Comparison of ENCODE assay signal across 15 cellular contexts in genomic region chr10:79038104-79038840, GRCh38. TPM values are rescaled to one million over a fixed set of nuclear protein-coding genes. Genes with fewer than 3 reads are reported as not detected.
A peak's percentile ranks its signal among the peaks of the same experiment; 100 is the strongest.
DNase-seq lines count a peak whose midpoint lies in the region; ATAC-seq and TF ChIP-seq lines count a peak whose summit lies in the region.
"Had no signal": no experiment of that assay in that cellular context is flagged by ENCODE, and none has a peak within 500 bp of the region (broad histone marks: within the 10 kb centered on the region; RNA-seq: fewer than 3 reads in every experiment).

No MANE protein-coding gene starts in this region.

- H3F3A ChIP-seq in GM23338 (replicated peaks; ENCODE audit: low read depth), result no peaks in the 10 kb centered on the region

- H3K27ac ChIP-seq in GM23338 (ENCODE audit: low read depth), result no peak overlapping the region
- H3K27ac ChIP-seq: C4-2B, SJSA1 had no signal

- H4K20me1 ChIP-seq in GM23338 (replicated peaks; ENCODE audit: insufficient read depth), result no peaks in the 10 kb centered on the region

- H3K27ac Mint-ChIP-seq in GM23338 (no peak overlapping the region), brain (peak overlapping the region in 3 of 5 experiments; percentile 43 to 78 (median 72)), mesothelial cell of epicardium (peak overlapping the region; percentile 31), progenitor cell of endocrine pancreas (peak overlapping the region; percentile 43)
- H3K27ac Mint-ChIP-seq in activated CD4-positive, alpha-beta T cell treated with anti-CD3 and anti-CD28 coated beads for 36 hours, result no peak overlapping the region
- H3K27ac Mint-ChIP-seq: H9 had no signal

- H3K9me3 Mint-ChIP-seq in GM23338, result no peaks in the 10 kb centered on the region
- peaks cover 0 to 7% (median 3%) of the 10 kb centered on the region in 5 experiments for H3K9me3 Mint-ChIP-seq in brain
- peaks cover 14% of the 10 kb centered on the region for H3K9me3 Mint-ChIP-seq in mesothelial cell of epicardium
- H3K9me3 Mint-ChIP-seq in progenitor cell of endocrine pancreas (ENCODE audit: low read depth), result peaks cover 3% of the 10 kb centered on the region
- peaks cover 3% of the 10 kb centered on the region for H3K9me3 Mint-ChIP-seq in activated CD4-positive, alpha-beta T cell treated with anti-CD3 and anti-CD28 coated beads for 36 hours (ENCODE audit: low read depth)
- H3K9me3 Mint-ChIP-seq: H9 had no signal

- H3K27me3 ChIP-seq in GM23338 (ENCODE audit: insufficient read depth), result no peaks in the 10 kb centered on the region
- H3K27me3 ChIP-seq: SJSA1 had no signal

- H3K27me3 Mint-ChIP-seq in GM23338 (ENCODE audit: insufficient read depth, low read depth, poor library complexity) (peaks cover 8% of the 10 kb centered on the region), brain (no peaks in the 10 kb centered on the region), mesothelial cell of epicardium (ENCODE audit: low read depth) (no peaks in the 10 kb centered on the region), progenitor cell of endocrine pancreas (peaks cover 13% of the 10 kb centered on the region)
- H3K27me3 Mint-ChIP-seq in activated CD4-positive, alpha-beta T cell treated with anti-CD3 and anti-CD28 coated beads for 36 hours, result no peaks in the 10 kb centered on the region

- no peaks in the 10 kb centered on the region for H3K79me2 ChIP-seq in GM23338 (replicated peaks; ENCODE audit: insufficient read depth)

- H3K9me2 ChIP-seq in GM23338 (ENCODE audit: insufficient read depth), result no peaks in the 10 kb centered on the region

- H3K4me3 Mint-ChIP-seq in GM23338 (no peak overlapping the region), brain (no peak overlapping the region), mesothelial cell of epicardium (no peak overlapping the region), progenitor cell of endocrine pancreas (ENCODE audit: low read depth) (no peak overlapping the region)
- no peak overlapping the region for H3K4me3 Mint-ChIP-seq in activated CD4-positive, alpha-beta T cell treated with anti-CD3 and anti-CD28 coated beads for 36 hours

- peaks cover 17% of the 10 kb centered on the region for H3K4me1 Mint-ChIP-seq in GM23338
- H3K4me1 Mint-ChIP-seq in brain, result peaks cover 18% of the 10 kb centered on the region
- H3K4me1 Mint-ChIP-seq in mesothelial cell of epicardium, result peaks cover 18% of the 10 kb centered on the region
- H3K4me1 Mint-ChIP-seq in progenitor cell of endocrine pancreas (ENCODE audit: low read depth), result peaks cover 16% of the 10 kb centered on the region
- H3K4me1 Mint-ChIP-seq in activated CD4-positive, alpha-beta T cell treated with anti-CD3 and anti-CD28 coated beads for 36 hours, result peaks cover 14% of the 10 kb centered on the region

- TF ChIP-seq CTCF in GM23338 (conservative IDR thresholded peaks at IDR 0.05; ENCODE audit: low read depth in 2 of 2) (no peak), brain (conservative IDR thresholded peaks at IDR 0.05) (no peak), mesothelial cell of epicardium (IDR thresholded peaks at IDR 0.05; ENCODE audit: unreplicated experiment) (no peak), progenitor cell of endocrine pancreas (IDR thresholded peaks at IDR 0.05; ENCODE audit: unreplicated experiment) (no peak), GM10266 (IDR thresholded peaks at IDR 0.05; ENCODE audit: control insufficient read depth, insufficient read depth, low read depth, missing control alignments) (no peak)

- DNase-seq in GM23338 (ENCODE audit: low spot score) (no peak), mesothelial cell of epicardium (ENCODE audit: low spot score in 2 of 2, unreplicated experiment in 2 of 2) (no peak), progenitor cell of endocrine pancreas (ENCODE audit: low spot score, unreplicated experiment) (no peak), GM10266 (ENCODE audit: extremely low spot score) (no peak), NCI-H526 treated with DMSO at 0.1 percent for 48 hours (lab: John Stamatoyannopoulos, UW) (no peak)
- no peak for DNase-seq in activated CD4-positive, alpha-beta T cell treated with anti-CD3 and anti-CD28 coated beads for 36 hours
- DNase-seq: MV-4-11, NCI-H1694, NCI-H2081 treated with DMSO at 0.1 percent for 48 hours had no signal

- no peaks in the 10 kb centered on the region for H3K36me3 ChIP-seq in GM23338 (ENCODE audit: insufficient read depth)
- H3K36me3 ChIP-seq: SJSA1 had no signal

- no peaks in the 10 kb centered on the region for H3K36me3 Mint-ChIP-seq in GM23338 (ENCODE audit: low read depth)
- no peaks in the 10 kb centered on the region for H3K36me3 Mint-ChIP-seq in brain
- peaks cover 2% of the 10 kb centered on the region for H3K36me3 Mint-ChIP-seq in mesothelial cell of epicardium
- H3K36me3 Mint-ChIP-seq in progenitor cell of endocrine pancreas (ENCODE audit: insufficient read depth), result no peaks in the 10 kb centered on the region
- no peaks in the 10 kb centered on the region for H3K36me3 Mint-ChIP-seq in activated CD4-positive, alpha-beta T cell treated with anti-CD3 and anti-CD28 coated beads for 36 hours (ENCODE audit: low read depth)

- no peak overlapping the region for H2AFZ ChIP-seq in GM23338

- no peaks in the 10 kb centered on the region; the same call in 1 of the 2 replicates for H3K4me1 ChIP-seq in GM23338 (ENCODE audit: insufficient read depth)
- H3K4me1 ChIP-seq: SJSA1 had no signal

- POLR2A ChIA-PET in activated CD4-positive, alpha-beta T cell treated with anti-CD3 and anti-CD28 coated beads for 36 hours (lab: Charles Lee), result no interaction called here

- intact Hi-C loops in activated CD4-positive, alpha-beta T cell treated with anti-CD3 and anti-CD28 coated beads for 36 hours (cut with DNase I, micrococcal nuclease), result no loop called here

- no peak overlapping the region for H3K4me3 ChIP-seq in GM23338
- H3K4me3 ChIP-seq: SJSA1 had no signal

- 0 out of 2 replicates have a peak overlapping the region, but pooled peaks have one; percentile 28 for H3K4me2 ChIP-seq in GM23338

- CTCF ChIA-PET in activated CD4-positive, alpha-beta T cell treated with anti-CD3 and anti-CD28 coated beads for 36 hours (lab: Charles Lee), result interaction anchor here (0.8 to 0.9 kb wide), 2 partner anchors 14 to 64 kb away, joined by 3 read pairs; no protein-coding TSS in a partner anchor

- no peak for ATAC-seq in GM23338
- no peak for ATAC-seq in activated CD4-positive, alpha-beta T cell treated with anti-CD3 and anti-CD28 coated beads for 36 hours
- no peak for ATAC-seq in HG03354 (IDR thresholded peaks at IDR 0.05; ENCODE audit: poor library complexity, severe bottlenecking, unreplicated experiment)
- ATAC-seq: Right ventricle myocardium inferior had no signal

TF ChIP-seq in GM23338, 12 proteins besides CTCF, POLR2A, EP300 and RAD21 (continues in another document):
- TF ChIP-seq NANOG (IDR thresholded peaks at IDR 0.05; ENCODE audit: borderline replicate concordance), result no peak
- TF ChIP-seq ETS1 (IDR thresholded peaks at IDR 0.05), result no peak
- TF ChIP-seq REST (IDR thresholded peaks at IDR 0.05; ENCODE audit: unreplicated experiment), result no peak

RNA-seq across cellular contexts. Expression of gene ZMIZ1, which starts 30.5 kb away (rescaled TPM):
- total RNA-seq in GM23338 (2014; rRNA removed; shearing (Covaris generic)), result 25.9 and 30.9 TPM in 2 replicates
- 9.2 and 9.4 TPM in 2 replicates for polyA plus RNA-seq in GM23338 (2016; fragmentation: Nextera tagmentation; extraction: Ambion mirVana)
- polyA plus RNA-seq in brain (ENCODE audit: insufficient read depth, low read depth, low replicate concordance), result 90.5 TPM
- 166 to 173 TPM (median 170 TPM) in 3 replicates for total RNA-seq in mesothelial cell of epicardium
- total RNA-seq in progenitor cell of endocrine pancreas, result 81.6 and 85.2 TPM in 2 replicates
- 10 to 100 TPM; 33.9 to 34.3 TPM for total RNA-seq in activated CD4-positive, alpha-beta T cell treated with anti-CD3 and anti-CD28 coated beads for 36 hours

Comparison
In these comparisons a context has a peak if more than half of its experiments do, and no peak if none do; other contexts are left out.
1. H3K27ac Mint-ChIP-seq: peak in brain (3 of 5), mesothelial cell of epicardium (single experiment) and progenitor cell of endocrine pancreas (single experiment); none in GM23338 (single experiment) and activated CD4-positive, alpha-beta T cell treated with anti-CD3 and anti-CD28 coated beads for 36 hours (single experiment).